Comparison of ENCODE assay signal across 24 cellular contexts in the genomic region with DNA sequence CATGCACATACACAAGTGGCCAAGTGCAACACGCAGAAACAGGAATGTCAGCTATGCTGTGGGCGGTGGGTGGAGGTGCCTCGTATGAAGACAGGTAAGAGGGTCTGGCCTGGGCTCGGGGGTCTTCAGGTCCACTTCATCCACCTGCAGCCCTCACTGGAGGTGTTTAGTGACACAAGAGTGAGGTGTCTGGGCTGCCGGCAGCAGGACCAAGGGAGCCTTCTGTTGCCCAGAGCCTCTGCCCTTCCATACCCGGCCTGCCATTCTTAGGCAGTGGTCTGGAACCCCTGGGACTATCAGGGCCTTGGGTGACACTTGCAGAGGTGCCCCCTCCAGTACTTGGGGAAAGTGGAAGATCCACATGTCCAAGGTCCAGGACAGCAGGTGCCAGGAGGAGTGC. TPM values are rescaled to one million over a fixed set of nuclear protein-coding genes. Genes with fewer than 3 reads are reported as not detected.
DNase-seq lines count a peak whose midpoint lies in the region; ATAC-seq and TF ChIP-seq lines count a peak whose summit lies in the region.
"Had no signal": no experiment of that assay in that cellular context is flagged by ENCODE, and none has a peak within 500 bp of the region (broad histone marks: within the 10 kb centered on the region; RNA-seq: fewer than 3 reads in every experiment).

No MANE protein-coding gene starts in this region.

- H3K36me3 ChIP-seq in Peyer's patch: no peaks in the 10 kb centered on the region
- H3K36me3 ChIP-seq in spleen: no peaks in the 10 kb centered on the region

- DNase-seq in activated naive CD4-positive, alpha-beta T cell treated with anti-CD3 and anti-CD28 coated beads, Interleukin-2, amount 10 ng/mL, durations not matched to agents 7 days and 5 days: peak; percentile 9
- no peak for DNase-seq in activated naive CD4-positive, alpha-beta T cell treated with anti-CD3 and anti-CD28 coated beads, Interleukin-2, amount 50 U/mL, for 16 hours
- DNase-seq in Peyer's patch (peak in 2 of 3 donors; percentile 19 to 32), mesenteric fat pad (ENCODE audit: low spot score) (peak; percentile 68), spleen (peak; percentile 28), NCI-H2227 (lab: John Stamatoyannopoulos, UW; ENCODE audit: unreplicated experiment) (no peak), NCI-H748 (lab: John Stamatoyannopoulos, UW; ENCODE audit: unreplicated experiment) (no peak)
- DNase-seq: AML-193, EL, GF-D8, IMR-90, NCI-H1105, NCI-H146, NCI-H2029, NCI-H345, NCI-H524, NCI-H82 had no signal

- no peaks in the 10 kb centered on the region for H3K4me1 Mint-ChIP-seq in activated naive CD4-positive, alpha-beta T cell treated with anti-CD3 and anti-CD28 coated beads, Interleukin-2, amount 10 ng/mL, durations not matched to agents 7 days and 5 days

- 77 to 82% (median 79%) methylated on average over 5 to 6 of the region's 6 CpGs for WGBS in spleen, 5 donors

- no peak overlapping the region for H3K27ac Mint-ChIP-seq in activated naive CD4-positive, alpha-beta T cell treated with anti-CD3 and anti-CD28 coated beads, Interleukin-2, amount 10 ng/mL, durations not matched to agents 7 days and 5 days

- intact Hi-C loops in spleen (cut with DNase I; ENCODE audit: low total_unique reads): no loop called here

- no peak overlapping the region for H3K27ac ChIP-seq in Peyer's patch
- H3K27ac ChIP-seq in spleen: no peak overlapping the region
- H3K27ac ChIP-seq: C4-2B, KMS-11 had no signal

- peaks cover 13% of the 10 kb centered on the region for H3K27me3 Mint-ChIP-seq in activated naive CD4-positive, alpha-beta T cell treated with anti-CD3 and anti-CD28 coated beads, Interleukin-2, amount 10 ng/mL, durations not matched to agents 7 days and 5 days

- CTCF ChIA-PET in activated naive CD4-positive, alpha-beta T cell treated with anti-CD3 and anti-CD28 coated beads, Interleukin-2, amount 10 ng/mL, durations not matched to agents 7 days and 5 days (lab: Charles Lee): no interaction called here

- no peaks in the 10 kb centered on the region for H3K36me3 Mint-ChIP-seq in activated naive CD4-positive, alpha-beta T cell treated with anti-CD3 and anti-CD28 coated beads, Interleukin-2, amount 10 ng/mL, durations not matched to agents 7 days and 5 days

- peaks cover 3% of the 10 kb centered on the region for H3K9me3 Mint-ChIP-seq in activated naive CD4-positive, alpha-beta T cell treated with anti-CD3 and anti-CD28 coated beads, Interleukin-2, amount 10 ng/mL, durations not matched to agents 7 days and 5 days

- no peak for ATAC-seq in HG03521 (IDR thresholded peaks at IDR 0.05; ENCODE audit: unreplicated experiment)
- ATAC-seq: Panc1 had no signal

- no peak overlapping the region for H3K4me3 Mint-ChIP-seq in activated naive CD4-positive, alpha-beta T cell treated with anti-CD3 and anti-CD28 coated beads, Interleukin-2, amount 10 ng/mL, durations not matched to agents 7 days and 5 days

- TF ChIP-seq POLR2A in Peyer's patch (IDR thresholded peaks at IDR 0.05) (no peak), spleen (IDR thresholded peaks at IDR 0.05) (no peak)

- TF ChIP-seq CTCF in Peyer's patch (IDR thresholded peaks at IDR 0.05) (no peak), spleen (IDR thresholded peaks at IDR 0.05 in 8 of 11, conservative IDR thresholded peaks at IDR 0.05 in 3 of 11) (no peak)

- H3K4me3 ChIP-seq in Peyer's patch (no peak overlapping the region), spleen (no peak overlapping the region)

- H3K9me3 ChIP-seq in Peyer's patch (peaks cover 0 to 6% (median 0%) of the 10 kb centered on the region in 4 donors), spleen (peaks cover 0 to 21% (median 18%) of the 10 kb centered on the region in 8 donors)

- H3K27me3 ChIP-seq in Peyer's patch (no peaks in the 10 kb centered on the region), spleen (replicated peaks in 1 of 7) (peaks cover 0 to 58% (median 0%) of the 10 kb centered on the region in 7 donors)

- no peaks in the 10 kb centered on the region for H3K4me1 ChIP-seq in Peyer's patch
- peaks cover 0 to 3% (median 0%) of the 10 kb centered on the region in 6 donors for H3K4me1 ChIP-seq in spleen

RNA-seq across cellular contexts. Expression of a gene that starts 21.7 kb away (rescaled TPM):
- total RNA-seq in Peyer's patch (not detected), mesenteric fat pad (not detected), spleen (not detected)
- polyA plus RNA-seq in spleen: not detected
- total RNA-seq: A172, H1, IMR-90 had no signal
- polyA plus RNA-seq: AG04450, H1, IMR-90 had no signal

Comparison
In these comparisons a context has a peak if more than half of its experiments do, and no peak if none do; other contexts are left out.
1. DNase-seq: peak in activated naive CD4-positive, alpha-beta T cell treated with anti-CD3 and anti-CD28 coated beads, Interleukin-2, amount 10 ng/mL, durations not matched to agents 7 days and 5 days (single experiment), Peyer's patch (2 of 3), mesenteric fat pad (single experiment) and spleen (single experiment); none in activated naive CD4-positive, alpha-beta T cell treated with anti-CD3 and anti-CD28 coated beads, Interleukin-2, amount 50 U/mL, for 16 hours (single experiment), NCI-H2227 (single experiment) and NCI-H748 (single experiment).